Comparison of ENCODE assay signal across 8 cellular contexts in genomic region chr3:99686955-99687612, GRCh38. TPM values are rescaled to one million over a fixed set of nuclear protein-coding genes. Genes with fewer than 3 reads are reported as not detected.
DNase-seq lines count a peak whose midpoint lies in the region; ATAC-seq and TF ChIP-seq lines count a peak whose summit lies in the region.

No MANE protein-coding gene starts in this region.

- POLR2A ChIA-PET in GM10248 (lab: Yijun Ruan, JAX): no interaction called here

- peaks cover 16% of the 10 kb centered on the region for H3K27me3 Mint-ChIP-seq in activated naive CD8-positive, alpha-beta T cell treated with anti-CD3 and anti-CD28 coated beads for 36 hours

- H3K36me3 Mint-ChIP-seq in activated naive CD8-positive, alpha-beta T cell treated with anti-CD3 and anti-CD28 coated beads for 36 hours: no peaks in the 10 kb centered on the region

- no peak overlapping the region for H3K27ac Mint-ChIP-seq in activated naive CD8-positive, alpha-beta T cell treated with anti-CD3 and anti-CD28 coated beads for 36 hours

- CTCF ChIA-PET in GM10248 (lab: Yijun Ruan, JAX): interaction anchor here (0.7 to 3.4 kb wide), 33 partner anchors 8 to 871 kb away, joined by 3 to 20 read pairs (median 4); no protein-coding TSS in a partner anchor

- H3K4me1 Mint-ChIP-seq in activated naive CD8-positive, alpha-beta T cell treated with anti-CD3 and anti-CD28 coated beads for 36 hours: no peaks in the 10 kb centered on the region

- peak; percentile 46 for DNase-seq in GM10248 (ENCODE audit: extremely low spot score)
- DNase-seq in NCI-H82 (lab: John Stamatoyannopoulos, UW): peak; percentile 75
- peak; percentile 21 for DNase-seq in activated naive CD8-positive, alpha-beta T cell treated with anti-CD3 and anti-CD28 coated beads for 36 hours
- peak; percentile 22 for DNase-seq in hepatic stellate cell (ENCODE audit: low spot score)
- DNase-seq in stimulated activated CD4-positive, alpha-beta T cell treated with anti-CD3 and anti-CD28 coated beads, Interleukin-12 subunit alpha, Interleukin-12 subunit beta, amount 100 ng/mL, for 4 hours: peak; percentile 17
- DNase-seq in NK-92 (lab: John Stamatoyannopoulos, UW; ENCODE audit: unreplicated experiment): no peak

- no peaks in the 10 kb centered on the region for H3K9me3 Mint-ChIP-seq in activated naive CD8-positive, alpha-beta T cell treated with anti-CD3 and anti-CD28 coated beads for 36 hours

- peak; percentile 72 for ATAC-seq in HG02678 (IDR thresholded peaks at IDR 0.05; ENCODE audit: unreplicated experiment)

- H3K4me3 Mint-ChIP-seq in activated naive CD8-positive, alpha-beta T cell treated with anti-CD3 and anti-CD28 coated beads for 36 hours: no peak overlapping the region

- no peak overlapping the region for H3K27ac ChIP-seq in 22Rv1

- peak; percentile 85 for TF ChIP-seq CTCF in 22Rv1 (IDR thresholded peaks at IDR 0.05)
- peak; percentile 75 for TF ChIP-seq CTCF in GM10248 (IDR thresholded peaks at IDR 0.05; ENCODE audit: control extremely low read depth, extremely low read depth, low read depth, missing control alignments)

RNA-seq across cellular contexts. Expression of gene COL8A1, which starts 48.7 kb away (rescaled TPM):
- total RNA-seq in activated naive CD8-positive, alpha-beta T cell treated with anti-CD3 and anti-CD28 coated beads for 36 hours: not detected
